Comparison of ENCODE assay signal across 8 cellular contexts in genomic region chr22:45268167-45268957, GRCh38. TPM values are rescaled to one million over a fixed set of nuclear protein-coding genes. Genes with fewer than 3 reads are reported as not detected.
DNase-seq lines count a peak whose midpoint lies in the region; ATAC-seq and TF ChIP-seq lines count a peak whose summit lies in the region.

No MANE protein-coding gene starts in this region.

- peaks cover 19% of the 10 kb centered on the region; the same call in 1 of the 2 replicates for H3K27me3 ChIP-seq in KMS-11 (ENCODE audit: insufficient read depth, low read depth)

- H3K4me1 ChIP-seq in KMS-11 (ENCODE audit: low read depth, poor library complexity, severe bottlenecking), result peaks cover 2% of the 10 kb centered on the region

- TF ChIP-seq CTCF in GM12864 (IDR thresholded peaks at IDR 0.05; ENCODE audit: low read depth, low read length, missing control alignments) (no peak), KMS-11 (conservative IDR thresholded peaks at IDR 0.05; ENCODE audit: low read depth, low read length) (no peak)

- H3K36me3 Mint-ChIP-seq in activated T-cell treated with anti-CD3 and anti-CD28 coated beads, Interleukin-2, amount 50 U/mL, for 72 hours (ENCODE audit: insufficient read depth in 2 of 2), result no peaks in the 10 kb centered on the region

- peak; percentile 48 for ATAC-seq in activated T-cell treated with anti-CD3 and anti-CD28 coated beads, Interleukin-2, amount 50 U/mL, for 72 hours (replicated peaks in 1 of 2)
- peak; percentile 13 for ATAC-seq in left ventricle myocardium superior

- H3K79me2 ChIP-seq in KMS-11 (ENCODE audit: insufficient read depth, low read depth), result no peaks in the 10 kb centered on the region

- H3K9me3 Mint-ChIP-seq in activated T-cell treated with anti-CD3 and anti-CD28 coated beads, Interleukin-2, amount 50 U/mL, for 72 hours, result no peaks in the 10 kb centered on the region

- no peak overlapping the region; the same call in 1 of the 2 replicates for H3K9ac ChIP-seq in KMS-11

- DNase-seq in GM12864 (ENCODE audit: low read depth), result no peak
- peak; percentile 16 to 22 for DNase-seq in activated T-cell treated with anti-CD3 and anti-CD28 coated beads, Interleukin-2, amount 50 U/mL, for 72 hours
- peak; percentile 51 for DNase-seq in left ventricle myocardium superior
- no peak for DNase-seq in skeletal muscle cell (ENCODE audit: low read depth)
- no peak for DNase-seq in middle frontal gyrus (ENCODE audit: extremely low spot score, low spot score)
- no peak for DNase-seq in H4 (ENCODE audit: low spot score)
- no peak for DNase-seq in posterior vena cava (ENCODE audit: low spot score)

- intact Hi-C loops in left ventricle myocardium superior (cut with micrococcal nuclease), result loop anchor here (5.0 to 10.0 kb wide), 2 partner anchors 169 to 286 kb away; no protein-coding TSS in a partner anchor
- intact Hi-C loops in posterior vena cava (cut with DNase I), result loop anchor here (2.0 to 5.0 kb wide), 2 partner anchors 166 to 284 kb away; no protein-coding TSS in a partner anchor

- H3K4me1 Mint-ChIP-seq in activated T-cell treated with anti-CD3 and anti-CD28 coated beads, Interleukin-2, amount 50 U/mL, for 72 hours (ENCODE audit: low read depth), result peaks cover 11% of the 10 kb centered on the region

- H3K27me3 Mint-ChIP-seq in activated T-cell treated with anti-CD3 and anti-CD28 coated beads, Interleukin-2, amount 50 U/mL, for 72 hours (ENCODE audit: low read depth), result peaks cover 18% of the 10 kb centered on the region

- H2AFZ ChIP-seq in KMS-11 (ENCODE audit: low read depth), result peak overlapping the region; percentile 96

- H3K4me3 Mint-ChIP-seq in activated T-cell treated with anti-CD3 and anti-CD28 coated beads, Interleukin-2, amount 50 U/mL, for 72 hours, result peak overlapping the region; percentile 86

- H3K4me2 ChIP-seq in KMS-11, result peak overlapping the region; percentile 94

- H4K20me1 ChIP-seq in KMS-11 (ENCODE audit: insufficient read depth), result no peaks in the 10 kb centered on the region

- H3K4me3 ChIP-seq in GM12864 (ENCODE audit: low read depth, low read length), result peak overlapping the region; percentile 61
- H3K4me3 ChIP-seq in KMS-11 (IDR thresholded peaks at IDR 0.05; ENCODE audit: insufficient read depth, low read depth, low read length), result no peak overlapping the region
- peak overlapping the region; percentile 61 for H3K4me3 ChIP-seq in skeletal muscle cell (ENCODE audit: low read depth, low read length)

- no peak overlapping the region for H3K27ac ChIP-seq in KMS-11

- H3K27ac Mint-ChIP-seq in activated T-cell treated with anti-CD3 and anti-CD28 coated beads, Interleukin-2, amount 50 U/mL, for 72 hours, result no peak overlapping the region

- no peaks in the 10 kb centered on the region for H3K36me3 ChIP-seq in KMS-11 (ENCODE audit: insufficient read depth)

RNA-seq across cellular contexts. Expression of gene UPK3A, which starts 16.4 kb away (rescaled TPM):
- not detected for total RNA-seq in activated T-cell treated with anti-CD3 and anti-CD28 coated beads, Interleukin-2, amount 50 U/mL, for 72 hours
- total RNA-seq in left ventricle myocardium superior (0.25 TPM), posterior vena cava (not detected)
- total RNA-seq in H4 (2014; rRNA removed; shearing (Covaris generic)), result not detected in 2 replicates

RNA-seq across cellular contexts. Expression of gene KIAA0930, which starts 27.7 kb away (rescaled TPM):
- 10 to 100 TPM; 25.3 to 26.4 TPM for total RNA-seq in activated T-cell treated with anti-CD3 and anti-CD28 coated beads, Interleukin-2, amount 50 U/mL, for 72 hours
- total RNA-seq in left ventricle myocardium superior (24.1 TPM), posterior vena cava (10 to 100 TPM; 48.5 to 74.0 TPM)
- total RNA-seq in H4 (2014; rRNA removed; shearing (Covaris generic)), result 76.7 and 97.2 TPM in 2 replicates

RNA-seq across cellular contexts. Expression of gene FAM118A, which starts 41.4 kb away (rescaled TPM):
- total RNA-seq in activated T-cell treated with anti-CD3 and anti-CD28 coated beads, Interleukin-2, amount 50 U/mL, for 72 hours, result 100 to 1,000 TPM in 1 of 2 donors, 10 to 100 TPM in 1; 50.1 to 130 TPM
- total RNA-seq in left ventricle myocardium superior (20.7 TPM), posterior vena cava (10 to 100 TPM; 16.0 to 24.6 TPM)
- total RNA-seq in H4 (2014; rRNA removed; shearing (Covaris generic)), result 6.5 and 9.4 TPM in 2 replicates

Comparison
In these comparisons a context has a peak if more than half of its experiments do, and no peak if none do; other contexts are left out.
1. DNase-seq: peak in activated T-cell treated with anti-CD3 and anti-CD28 coated beads, Interleukin-2, amount 50 U/mL, for 72 hours (2 of 2) and left ventricle myocardium superior (single experiment); none in GM12864 (single experiment), skeletal muscle cell (single experiment), middle frontal gyrus (single experiment), H4 (single experiment) and posterior vena cava (single experiment).